In the genomic region with DNA sequence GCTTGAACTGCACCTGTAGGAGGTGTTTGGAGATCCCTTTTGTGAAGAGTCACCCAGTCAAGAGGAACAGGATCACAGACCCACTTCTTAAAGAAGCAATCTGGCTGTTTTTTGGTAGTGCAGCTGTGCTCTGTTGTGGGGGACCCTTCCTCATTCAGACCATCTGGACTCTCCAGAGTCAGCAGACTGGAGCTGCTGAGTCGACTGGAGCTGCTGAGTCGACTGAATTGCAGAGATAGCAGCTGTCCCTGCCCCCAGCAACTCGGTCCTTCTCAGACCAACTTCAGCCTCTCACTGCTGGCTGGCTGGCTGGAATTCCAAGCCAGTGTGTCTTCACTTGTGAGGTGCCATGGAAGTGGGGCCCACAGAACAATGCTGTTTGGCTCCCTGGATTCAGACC, we compare ENCODE assay signal across 1 cellular context.
TF ChIP-seq lines count a peak whose summit lies in the region.

No MANE protein-coding gene starts in this region.

TF ChIP-seq in H1, 55 proteins besides CTCF, POLR2A, EP300 and RAD21:
- peak; percentile 74; the same call in 1 of the 2 replicates for TF ChIP-seq BACH1 (IDR thresholded peaks at IDR 0.05; ENCODE audit: low read length)
- no peak for TF ChIP-seq EGR1 (IDR thresholded peaks at IDR 0.05; ENCODE audit: borderline replicate concordance, low read depth, low read length)
